12 cellular contexts compared by ENCODE assay signal in the genomic region with DNA sequence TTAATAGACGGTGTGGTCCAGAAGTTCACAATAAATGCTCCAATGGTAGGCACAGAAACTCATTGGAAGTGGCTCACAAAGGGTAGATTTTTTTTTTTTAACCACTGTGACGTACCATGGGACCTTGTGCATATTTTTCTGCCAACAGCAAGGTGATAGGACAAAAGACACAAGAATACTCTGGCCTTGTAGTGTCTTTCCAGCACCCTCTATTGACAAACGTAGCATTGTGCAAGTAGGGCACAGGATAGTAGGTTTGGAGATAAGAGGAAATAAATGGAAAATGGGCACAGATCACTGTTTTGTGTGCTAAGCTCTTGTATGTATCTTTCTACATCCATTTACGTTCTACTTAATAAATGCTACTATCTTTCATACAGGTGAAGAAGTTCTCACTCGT.
A peak's percentile ranks its signal among the peaks of the same experiment; 100 is the strongest.
DNase-seq lines count a peak whose midpoint lies in the region; ATAC-seq, FAIRE-seq and TF ChIP-seq lines count a peak whose summit lies in the region.
"Had no signal": no experiment of that assay in that cellular context is flagged by ENCODE, and none has a peak within 500 bp of the region (broad histone marks: within the 10 kb centered on the region; RNA-seq: fewer than 3 reads in every experiment).

No MANE protein-coding gene starts in this region.

- H3K27ac ChIP-seq in A549, result no peak overlapping the region
- H3K27ac ChIP-seq: parathyroid adenoma had no signal

- peak; percentile 20 to 39; a peak in 3 of 5 replicates for TF ChIP-seq RAD21 in A549 (conservative IDR thresholded peaks at IDR 0.05 in 1 of 2, IDR thresholded peaks at IDR 0.05 in 1 of 2)
- peak; percentile 79 for TF ChIP-seq RAD21 in Ishikawa (IDR thresholded peaks at IDR 0.05; ENCODE audit: low read depth)

- no peaks in the 10 kb centered on the region for H3K4me1 ChIP-seq in A549
- H3K4me1 ChIP-seq: parathyroid adenoma had no signal

- TF ChIP-seq EP300 in A549 (IDR thresholded peaks at IDR 0.05), result no peak
- no peak for TF ChIP-seq EP300 in Ishikawa (IDR thresholded peaks at IDR 0.05; ENCODE audit: borderline replicate concordance)

- no peak for FAIRE-seq in A549 (lab: Jason Lieb, UNC)
- FAIRE-seq: endometrium had no signal

- no peaks in the 10 kb centered on the region for H3K9me3 ChIP-seq in A549

- WGBS in A549 (ENCODE audit: missing lambda C conversion rate), result 6% methylated on average over 5 of the region's 5 CpGs

- ATAC-seq in A549 (0 out of 6 replicates have a peak, but pooled peaks of 1 of the 2 experiments have one; percentile 19), HG03039 (IDR thresholded peaks at IDR 0.05; ENCODE audit: unreplicated experiment) (no peak), HG03378 (IDR thresholded peaks at IDR 0.05; ENCODE audit: unreplicated experiment) (no peak), GM21717 (IDR thresholded peaks at IDR 0.05; ENCODE audit: unreplicated experiment) (no peak)

- CTCF ChIA-PET in A549 (lab: Yijun Ruan, JAX), result interaction anchor here (0.6 to 1.5 kb wide), 2 partner anchors 16 to 104 kb away, joined by 3 read pairs; no protein-coding TSS in a partner anchor

- no peak for TF ChIP-seq POLR2A in A549 (IDR thresholded peaks at IDR 0.05; ENCODE audit: low read length)

- in situ Hi-C loops in GM13976 (cut with MboI; ENCODE audit: low sequenced_read_pairs, unreplicated experiment), result no loop called here

- TF ChIP-seq CTCF in A549 (IDR thresholded peaks at IDR 0.05) (0 out of 3 replicates have a peak, but pooled peaks have one; percentile 6), GM13976 (IDR thresholded peaks at IDR 0.05; ENCODE audit: borderline replicate concordance, control extremely low read depth, extremely low read depth, insufficient read depth, missing control alignments) (no peak)

- no peak overlapping the region for H3K4me3 ChIP-seq in A549

- H3K4me2 ChIP-seq in A549, result no peak overlapping the region

- DNase-seq in A549 (ENCODE audit: low read depth in 1 of 2, low spot score in 1 of 2), result peak in 1 of 2 experiments; percentile 32
- DNase-seq in SKM-1 treated with dmso at 0.1 percent for 144 hours (lab: John Stamatoyannopoulos, UW; ENCODE audit: unreplicated experiment), result peak; percentile 40
- DNase-seq in iris pigment epithelial cell (ENCODE audit: low read depth), result peak; percentile 3
- DNase-seq in GM13976 (ENCODE audit: low spot score), result no peak
- DNase-seq: activated CD4-positive, alpha-beta memory T cell treated with anti-CD3 and anti-CD28 coated beads, Interleukin-2, amount 10 ng/mL, durations not matched to agents 7 days and 5 days; CD4-positive, alpha-beta memory T cell had no signal

- POLR2A ChIA-PET in A549 (lab: Yijun Ruan, JAX), result no interaction called here

TF ChIP-seq in A549, 52 proteins besides CTCF, POLR2A, EP300 and RAD21:
- TF ChIP-seq CEBPB (IDR thresholded peaks at IDR 0.05), result no peak
- TF ChIP-seq TP53 (CRISPR knock-in tag; IDR thresholded peaks at IDR 0.05), result no peak
- TF ChIP-seq MYC (IDR thresholded peaks at IDR 0.05; ENCODE audit: borderline replicate concordance, low read length), result no peak
- no peak for TF ChIP-seq HEYL (CRISPR knock-in tag; IDR thresholded peaks at IDR 0.05)
- TF ChIP-seq NR3C1 (IDR thresholded peaks at IDR 0.05), result no peak
- TF ChIP-seq EHMT2 (IDR thresholded peaks at IDR 0.05; ENCODE audit: low read depth), result no peak
- TF ChIP-seq POLR2AphosphoS2 (conservative IDR thresholded peaks at IDR 0.05; ENCODE audit: low read length), result no peak
- TF ChIP-seq HOXA7 (CRISPR knock-in tag; IDR thresholded peaks at IDR 0.05), result no peak
- TF ChIP-seq ZSCAN20 (CRISPR knock-in tag; IDR thresholded peaks at IDR 0.05), result no peak
- no peak for TF ChIP-seq TFCP2L1 (CRISPR knock-in tag; IDR thresholded peaks at IDR 0.05)
- no peak for TF ChIP-seq RCOR1 (IDR thresholded peaks at IDR 0.05; ENCODE audit: low read depth, low read length)

TF ChIP-seq in Ishikawa, 13 proteins besides CTCF, POLR2A, EP300 and RAD21:
- TF ChIP-seq, protein P1, sequence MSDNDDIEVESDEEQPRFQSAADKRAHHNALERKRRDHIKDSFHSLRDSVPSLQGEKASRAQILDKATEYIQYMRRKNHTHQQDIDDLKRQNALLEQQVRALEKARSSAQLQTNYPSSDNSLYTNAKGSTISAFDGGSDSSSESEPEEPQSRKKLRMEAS (IDR thresholded peaks at IDR 0.05), result no peak
- no peak for TF ChIP-seq EGR1 (IDR thresholded peaks at IDR 0.05)
- no peak for TF ChIP-seq FOXM1 (IDR thresholded peaks at IDR 0.05; ENCODE audit: borderline replicate concordance, low read depth)
- no peak for TF ChIP-seq NFIC (IDR thresholded peaks at IDR 0.05)
- TF ChIP-seq ZBTB7A (IDR thresholded peaks at IDR 0.05; ENCODE audit: low read depth), result no peak
- TF ChIP-seq CREB1 (IDR thresholded peaks at IDR 0.05; ENCODE audit: low read depth), result no peak
- TF ChIP-seq, protein P2, sequence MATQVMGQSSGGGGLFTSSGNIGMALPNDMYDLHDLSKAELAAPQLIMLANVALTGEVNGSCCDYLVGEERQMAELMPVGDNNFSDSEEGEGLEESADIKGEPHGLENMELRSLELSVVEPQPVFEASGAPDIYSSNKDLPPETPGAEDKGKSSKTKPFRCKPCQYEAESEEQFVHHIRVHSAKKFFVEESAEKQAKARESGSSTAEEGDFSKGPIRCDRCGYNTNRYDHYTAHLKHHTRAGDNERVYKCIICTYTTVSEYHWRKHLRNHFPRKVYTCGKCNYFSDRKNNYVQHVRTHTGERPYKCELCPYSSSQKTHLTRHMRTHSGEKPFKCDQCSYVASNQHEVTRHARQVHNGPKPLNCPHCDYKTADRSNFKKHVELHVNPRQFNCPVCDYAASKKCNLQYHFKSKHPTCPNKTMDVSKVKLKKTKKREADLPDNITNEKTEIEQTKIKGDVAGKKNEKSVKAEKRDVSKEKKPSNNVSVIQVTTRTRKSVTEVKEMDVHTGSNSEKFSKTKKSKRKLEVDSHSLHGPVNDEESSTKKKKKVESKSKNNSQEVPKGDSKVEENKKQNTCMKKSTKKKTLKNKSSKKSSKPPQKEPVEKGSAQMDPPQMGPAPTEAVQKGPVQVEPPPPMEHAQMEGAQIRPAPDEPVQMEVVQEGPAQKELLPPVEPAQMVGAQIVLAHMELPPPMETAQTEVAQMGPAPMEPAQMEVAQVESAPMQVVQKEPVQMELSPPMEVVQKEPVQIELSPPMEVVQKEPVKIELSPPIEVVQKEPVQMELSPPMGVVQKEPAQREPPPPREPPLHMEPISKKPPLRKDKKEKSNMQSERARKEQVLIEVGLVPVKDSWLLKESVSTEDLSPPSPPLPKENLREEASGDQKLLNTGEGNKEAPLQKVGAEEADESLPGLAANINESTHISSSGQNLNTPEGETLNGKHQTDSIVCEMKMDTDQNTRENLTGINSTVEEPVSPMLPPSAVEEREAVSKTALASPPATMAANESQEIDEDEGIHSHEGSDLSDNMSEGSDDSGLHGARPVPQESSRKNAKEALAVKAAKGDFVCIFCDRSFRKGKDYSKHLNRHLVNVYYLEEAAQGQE (IDR thresholded peaks at IDR 0.05; ENCODE audit: low read depth), result no peak
- TF ChIP-seq, protein P3, sequence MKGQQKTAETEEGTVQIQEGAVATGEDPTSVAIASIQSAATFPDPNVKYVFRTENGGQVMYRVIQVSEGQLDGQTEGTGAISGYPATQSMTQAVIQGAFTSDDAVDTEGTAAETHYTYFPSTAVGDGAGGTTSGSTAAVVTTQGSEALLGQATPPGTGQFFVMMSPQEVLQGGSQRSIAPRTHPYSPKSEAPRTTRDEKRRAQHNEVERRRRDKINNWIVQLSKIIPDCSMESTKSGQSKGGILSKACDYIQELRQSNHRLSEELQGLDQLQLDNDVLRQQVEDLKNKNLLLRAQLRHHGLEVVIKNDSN (IDR thresholded peaks at IDR 0.05), result no peak
- TF ChIP-seq TAF1 (IDR thresholded peaks at IDR 0.05; ENCODE audit: low read depth), result no peak
- TF ChIP-seq TCF12 (IDR thresholded peaks at IDR 0.05; ENCODE audit: low read depth), result no peak
